Comparison of ENCODE assay signal across 11 cellular contexts in the genomic region with DNA sequence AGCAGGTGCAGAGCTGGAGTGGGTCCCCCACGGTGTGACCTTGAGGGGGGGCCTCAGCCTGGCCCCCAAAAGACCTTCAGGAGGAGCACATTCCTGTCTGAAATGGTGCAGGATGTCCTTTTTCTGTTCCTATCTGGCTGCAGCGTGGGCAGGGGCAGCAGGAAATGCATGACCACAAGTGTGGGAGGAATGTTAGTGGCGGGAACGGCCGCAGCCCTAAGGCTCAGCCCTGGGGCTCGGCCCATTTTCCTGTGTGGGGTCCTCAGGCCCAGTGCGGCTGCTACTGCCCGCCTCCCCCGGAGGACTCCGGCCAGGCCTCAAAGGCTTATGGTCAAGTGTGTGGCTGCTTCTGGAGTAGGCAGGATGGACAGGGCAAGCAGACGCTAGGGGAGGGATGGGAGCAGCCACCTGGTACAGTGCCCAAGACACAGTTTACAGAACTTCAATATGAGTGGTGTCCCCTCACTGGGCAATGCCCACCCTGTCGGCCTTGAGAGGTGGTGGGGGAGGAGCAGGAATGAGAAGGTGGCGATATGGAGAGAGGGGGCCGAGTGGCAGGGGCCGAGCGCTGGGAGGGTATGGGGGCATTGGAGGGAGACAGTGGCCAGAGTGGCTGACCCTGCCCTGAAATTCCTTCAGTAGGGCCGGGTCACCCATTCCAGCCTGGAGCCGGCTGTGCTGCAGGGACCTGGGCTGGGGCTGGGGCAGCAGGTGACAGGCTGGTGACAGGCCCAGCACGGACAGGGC.
DNase-seq lines count a peak whose midpoint lies in the region; ATAC-seq and TF ChIP-seq lines count a peak whose summit lies in the region.
"Had no signal": no experiment of that assay in that cellular context is flagged by ENCODE, and none has a peak within 500 bp of the region (broad histone marks: within the 10 kb centered on the region; RNA-seq: fewer than 3 reads in every experiment).

No MANE protein-coding gene starts in this region.

- peak overlapping the region; percentile 57 for H3K4me2 ChIP-seq in osteoblast (ENCODE audit: insufficient read depth, low read length)

- peaks cover 30% of the 10 kb centered on the region for H3K4me1 Mint-ChIP-seq in endothelial cell (ENCODE audit: unreplicated experiment)

- peaks cover 23% of the 10 kb centered on the region for H3K36me3 Mint-ChIP-seq in endothelial cell (ENCODE audit: low read depth, unreplicated experiment)
- H3K36me3 Mint-ChIP-seq: naive thymus-derived CD8-positive, alpha-beta T cell had no signal

- H3K79me2 ChIP-seq in osteoblast (ENCODE audit: insufficient read depth, low read length) = no peaks in the 10 kb centered on the region

- no TSS peak for BruUV-seq in Panc1 (replicated peaks; lab: Mats Ljungman, UMichigan)

- no peak for TF ChIP-seq CTCF in Panc1 (IDR thresholded peaks at IDR 0.05)
- no peak for TF ChIP-seq CTCF in endothelial cell (IDR thresholded peaks at IDR 0.05; ENCODE audit: unreplicated experiment)
- TF ChIP-seq CTCF in osteoblast (IDR thresholded peaks at IDR 0.05; ENCODE audit: extremely low read depth, low read depth, low read length) = no peak

- in situ Hi-C loops in Panc1 (cut with HindIII; ENCODE audit: low pct_unique_long_range_greater_than_20kb, low sequenced_read_pairs) = no loop called here

- POLR2A ChIA-PET in Panc1 (lab: Charles Lee) = no interaction called here

- no peak overlapping the region for H3K4me3 ChIP-seq in Panc1 (ENCODE audit: low read depth in 2 of 2, low read length in 2 of 2)
- peak overlapping the region; percentile 16 for H3K4me3 ChIP-seq in osteoblast (ENCODE audit: insufficient read depth, low read length)

- no peak overlapping the region for H3K27ac ChIP-seq in Panc1 (ENCODE audit: low read length)
- H3K27ac ChIP-seq in osteoblast (ENCODE audit: low read depth, low read length) = no peak overlapping the region

- H3K9me3 ChIP-seq in Panc1 (ENCODE audit: control insufficient read depth, insufficient read depth, low read depth, low read length) (no peaks in the 10 kb centered on the region), osteoblast (ENCODE audit: low read depth, low read length) (no peaks in the 10 kb centered on the region)

- intact Hi-C loops in Panc1 (cut with micrococcal nuclease; ENCODE audit: unreplicated experiment) = no loop called here

- no peak overlapping the region for H3K4me3 Mint-ChIP-seq in endothelial cell (ENCODE audit: unreplicated experiment)
- H3K4me3 Mint-ChIP-seq: brain; naive thymus-derived CD8-positive, alpha-beta T cell had no signal

- H3K27me3 Mint-ChIP-seq in endothelial cell (ENCODE audit: unreplicated experiment) = peaks cover 18% of the 10 kb centered on the region

- H3K4me1 ChIP-seq in Panc1 (ENCODE audit: control insufficient read depth, insufficient read depth, low read length) = no peaks in the 10 kb centered on the region
- H3K4me1 ChIP-seq in osteoblast (ENCODE audit: insufficient read depth, low read length) = peaks cover 13% of the 10 kb centered on the region

- CTCF ChIA-PET in Panc1 (lab: Charles Lee) = no interaction called here

- no peaks in the 10 kb centered on the region for H3K27me3 ChIP-seq in Panc1 (ENCODE audit: control insufficient read depth, insufficient read depth, low read length)
- H3K27me3 ChIP-seq in osteoblast (ENCODE audit: insufficient read depth, low read length) = no peaks in the 10 kb centered on the region

- no peaks in the 10 kb centered on the region for H3K36me3 ChIP-seq in Panc1 (ENCODE audit: control insufficient read depth, insufficient read depth, low read length)
- H3K36me3 ChIP-seq in osteoblast (ENCODE audit: insufficient read depth, low read length) = no peaks in the 10 kb centered on the region

- peak overlapping the region; percentile 59 for H2AFZ ChIP-seq in osteoblast (ENCODE audit: low read length)

- peak; percentile 0 for DNase-seq in GF-D8 (lab: John Stamatoyannopoulos, UW)
- no peak for DNase-seq in Panc1 (ENCODE audit: low read depth, low spot score)
- peak; percentile 42 for DNase-seq in endothelial cell (ENCODE audit: low spot score)
- DNase-seq in osteoblast (ENCODE audit: insufficient read length, low spot score, missing footprints) = peak; percentile 87
- no peak for DNase-seq in effector CD4-positive, alpha-beta T cell
- DNase-seq in NCI-H345 (lab: John Stamatoyannopoulos, UW) = no peak
- no peak for DNase-seq in anterior cingulate cortex (lab: John Stamatoyannopoulos, UW)
- DNase-seq: COR-L47 had no signal

- peak overlapping the region; percentile 66 for H3K27ac Mint-ChIP-seq in endothelial cell (ENCODE audit: unreplicated experiment)
- H3K27ac Mint-ChIP-seq: naive thymus-derived CD8-positive, alpha-beta T cell had no signal

- ATAC-seq in Panc1 = peak; percentile 39; the same call in 1 of the 2 replicates
- no peak for ATAC-seq in GM18519 (IDR thresholded peaks at IDR 0.05; ENCODE audit: low FRiP score, unreplicated experiment)
- ATAC-seq: naive thymus-derived CD8-positive, alpha-beta T cell had no signal

- H4K20me1 ChIP-seq in osteoblast (ENCODE audit: insufficient read depth, low read length) = no peaks in the 10 kb centered on the region

- no peaks in the 10 kb centered on the region for H3K9me3 Mint-ChIP-seq in endothelial cell (ENCODE audit: unreplicated experiment)
- H3K9me3 Mint-ChIP-seq: brain; naive thymus-derived CD8-positive, alpha-beta T cell had no signal

Comparison
In these comparisons a context has a peak if more than half of its experiments do, and no peak if none do; other contexts are left out.
1. DNase-seq: peak in GF-D8 (single experiment), endothelial cell (single experiment) and osteoblast (single experiment); none in Panc1 (single experiment), effector CD4-positive, alpha-beta T cell (single experiment), NCI-H345 (single experiment) and anterior cingulate cortex (0 of 58).